Comparison of ENCODE assay signal across 31 cellular contexts in genomic region chr12:116588390-116589028, GRCh38. TPM values are rescaled to one million over a fixed set of nuclear protein-coding genes. Genes with fewer than 3 reads are reported as not detected.
"Had no signal": no experiment of that assay in that cellular context is flagged by ENCODE, and none has a peak within 500 bp of the region (broad histone marks: within the 10 kb centered on the region; RNA-seq: fewer than 3 reads in every experiment).

No MANE protein-coding gene starts in this region.

- H3K4me3 ChIP-seq: adrenal gland, ascending aorta, body of pancreas, breast epithelium, cardiac muscle cell had no signal

- FAIRE-seq: astrocyte had no signal

- H3K27ac ChIP-seq: adrenal gland, ascending aorta, body of pancreas, brain microvascular endothelial cell, breast epithelium, cardiac muscle cell had no signal

- H3K27me3 ChIP-seq: adrenal gland, ascending aorta, body of pancreas, brain microvascular endothelial cell, breast epithelium, cardiac muscle cell had no signal

- H3K36me3 ChIP-seq: adrenal gland, ascending aorta, brain microvascular endothelial cell, breast epithelium, cardiac muscle cell had no signal

- DNase-seq: activated effector memory CD4-positive, alpha-beta T cell treated with Interleukin-2 at 50 U/mL for 16 hours; activated gamma-delta T cell; activated gamma-delta T cell treated with Interleukin-2 at 50 U/mL for 16 hours; activated naive CD4-positive, alpha-beta T cell; activated naive CD4-positive, alpha-beta T cell treated with anti-CD3 and anti-CD28 coated beads for 36 hours; activated naive CD4-positive, alpha-beta T cell treated with anti-CD3 and anti-CD28 coated beads, Interleukin-2, amount 10 ng/mL, durations not matched to agents 7 days and 5 days; activated naive CD4-positive, alpha-beta T cell treated with anti-CD3 and anti-CD28 coated beads, Interleukin-2, amount 50 U/mL, for 16 hours; activated naive CD4-positive, alpha-beta T cell treated with Interleukin-2 at 50 U/mL for 16 hours; activated naive CD8-positive, alpha-beta T cell treated with anti-CD3 and anti-CD28 coated beads for 36 hours; activated naive CD8-positive, alpha-beta T cell treated with anti-CD3 and anti-CD28 coated beads, Interleukin-2, amount 10 ng/mL, durations not matched to agents 7 days and 5 days; activated naive CD8-positive, alpha-beta T cell treated with anti-CD3 and anti-CD28 coated beads, Interleukin-2, amount 50 U/mL, for 24 hours; activated T-cell treated with anti-CD3 and anti-CD28 coated beads, Interleukin-2, amount 50 U/mL, for 24 hours; activated T-cell treated with anti-CD3 and anti-CD28 coated beads, Interleukin-2, amount 50 U/mL, for 4 hours; activated T-cell treated with anti-CD3 and anti-CD28 coated beads, Interleukin-2, amount 50 U/mL, for 48 hours; activated T-cell treated with anti-CD3 and anti-CD28 coated beads, Interleukin-2, amount 50 U/mL, for 72 hours; adrenal gland; amniotic stem cell; amygdala; anterior cingulate cortex; aorta; body of pancreas; brain microvascular endothelial cell; caudate nucleus; central memory CD4-positive, alpha-beta T cell; cerebellar nuclear complex had no signal

- H3K9me3 ChIP-seq: adrenal gland, ascending aorta, body of pancreas had no signal

- ATAC-seq: activated naive CD4-positive, alpha-beta T cell treated with anti-CD3 and anti-CD28 coated beads, Interleukin-2, amount 50 U/mL, for 72 hours; activated naive CD8-positive, alpha-beta T cell treated with anti-CD3 and anti-CD28 coated beads, Interleukin-2, amount 50 U/mL, for 24 hours; activated T-cell treated with anti-CD3 and anti-CD28 coated beads, Interleukin-2, amount 50 U/mL, for 4 hours; activated T-cell treated with anti-CD3 and anti-CD28 coated beads, Interleukin-2, amount 50 U/mL, for 72 hours; activated T-helper 17 cell treated with anti-CD3 and anti-CD28 coated beads, Interleukin-2, amount 50 U/mL, for 72 hours; body of pancreas had no signal

- H3K4me1 ChIP-seq: adrenal gland had no signal

RNA-seq across cellular contexts. Expression of gene MAP1LC3B2, which starts 29.3 kb away (rescaled TPM):
- total RNA-seq: ascending aorta, body of pancreas had no signal
